8 cellular contexts compared by ENCODE assay signal in the genomic region with DNA sequence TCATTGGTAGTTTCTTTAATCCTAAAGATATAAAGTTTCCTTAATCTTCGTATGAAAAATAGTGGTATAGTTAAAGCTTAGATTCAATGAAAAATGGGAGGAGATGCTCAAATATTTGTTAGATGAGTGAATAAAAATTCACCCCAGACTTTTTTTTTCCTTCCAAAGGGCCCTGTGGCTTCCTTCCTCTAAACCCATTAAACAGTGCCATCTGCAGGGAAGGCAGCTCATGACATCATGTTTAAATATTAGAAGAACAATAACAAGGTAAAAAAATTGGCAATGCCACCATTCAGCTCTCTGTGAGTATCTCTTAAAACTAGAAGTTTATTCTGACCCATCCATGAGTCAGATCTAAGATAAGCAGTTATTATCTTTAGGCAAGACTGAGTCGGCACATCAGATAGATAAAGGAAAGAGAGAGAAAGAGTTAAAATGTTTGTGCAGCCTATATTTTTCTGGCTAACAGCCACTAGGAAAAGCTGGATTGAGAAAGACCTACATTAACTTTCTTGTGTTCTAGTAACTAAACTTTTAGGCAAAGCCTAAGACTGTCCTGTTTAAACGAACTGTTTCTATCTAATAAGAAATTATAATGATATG. TPM values are rescaled to one million over a fixed set of nuclear protein-coding genes. Genes with fewer than 3 reads are reported as not detected.
DNase-seq lines count a peak whose midpoint lies in the region; ATAC-seq, FAIRE-seq and TF ChIP-seq lines count a peak whose summit lies in the region.

No MANE protein-coding gene starts in this region.

- TF ChIP-seq POLR2A in HepG2 (IDR thresholded peaks at IDR 0.05; ENCODE audit: insufficient read depth in 1 of 2, low read depth in 2 of 2, low read length in 2 of 2), result no peak

- no peaks in the 10 kb centered on the region; a peak in 1 of 5 replicates for H3K27me3 ChIP-seq in HepG2 (ENCODE audit: control insufficient read depth in 1 of 2, insufficient read depth in 2 of 2, low read length in 2 of 2)

- H4K20me1 ChIP-seq in HepG2 (ENCODE audit: insufficient read depth, low read length), result no peaks in the 10 kb centered on the region

- H3K9me3 ChIP-seq in HepG2 (ENCODE audit: low read length), result peaks cover 28% of the 10 kb centered on the region

- no peaks in the 10 kb centered on the region for H3K4me1 ChIP-seq in HepG2 (ENCODE audit: insufficient read depth, low read length)

- H3K4me3 ChIP-seq in HepG2 (replicated peaks in 1 of 3; ENCODE audit: insufficient read depth in 1 of 3, low read depth in 2 of 3, low read length in 3 of 3), result no peak overlapping the region

- peaks cover 21% of the 10 kb centered on the region for H3K9me3 Mint-ChIP-seq in activated naive CD4-positive, alpha-beta T cell treated with anti-CD3 and anti-CD28 coated beads, Interleukin-2, amount 10 ng/mL, durations not matched to agents 7 days and 5 days
- peaks cover 11% of the 10 kb centered on the region for H3K9me3 Mint-ChIP-seq in activated CD8-positive, alpha-beta T cell treated with anti-CD3 and anti-CD28 coated beads, Interleukin-2, amount 10 ng/mL, durations not matched to agents 7 days and 5 days (ENCODE audit: insufficient read depth)

- intact Hi-C loops in HepG2 (cut with micrococcal nuclease; ENCODE audit: unreplicated experiment), result loop anchor here (2.0 kb wide), 1 partner anchor 96 kb away; no protein-coding TSS in a partner anchor

- no TSS peak for BruUV-seq in HepG2 (replicated peaks; lab: Mats Ljungman, UMichigan)

- no peak overlapping the region for H2AFZ ChIP-seq in HepG2 (ENCODE audit: low read length)

- H3K36me3 ChIP-seq in HepG2 (replicated peaks in 1 of 2; ENCODE audit: control insufficient read depth in 1 of 2, insufficient read depth in 2 of 2, low read length in 2 of 2), result no peaks in the 10 kb centered on the region

- TF ChIP-seq EP300 in HepG2 (IDR thresholded peaks at IDR 0.05; ENCODE audit: low read depth in 2 of 2, low read length in 2 of 2), result no peak
- no peak for TF ChIP-seq EP300 in HepG2 (CRISPR knock-in tag; IDR thresholded peaks at IDR 0.05; ENCODE audit: borderline replicate concordance)

- POLR2A ChIA-PET in activated CD8-positive, alpha-beta T cell treated with anti-CD3 and anti-CD28 coated beads, Interleukin-2, amount 10 ng/mL, durations not matched to agents 7 days and 5 days (lab: Charles Lee), result no interaction called here
- POLR2A ChIA-PET in HepG2 (lab: Yijun Ruan, JAX), result no interaction called here

- no peak overlapping the region for H3K27ac Mint-ChIP-seq in activated naive CD4-positive, alpha-beta T cell treated with anti-CD3 and anti-CD28 coated beads, Interleukin-2, amount 10 ng/mL, durations not matched to agents 7 days and 5 days
- no peak overlapping the region for H3K27ac Mint-ChIP-seq in activated CD8-positive, alpha-beta T cell treated with anti-CD3 and anti-CD28 coated beads, Interleukin-2, amount 10 ng/mL, durations not matched to agents 7 days and 5 days

- TF ChIP-seq CTCF in HepG2 (CRISPR knock-in tag; IDR thresholded peaks at IDR 0.05), result peak; percentile 38

- H3K36me3 Mint-ChIP-seq in activated naive CD4-positive, alpha-beta T cell treated with anti-CD3 and anti-CD28 coated beads, Interleukin-2, amount 10 ng/mL, durations not matched to agents 7 days and 5 days, result peaks cover 3% of the 10 kb centered on the region
- peaks cover 2% of the 10 kb centered on the region for H3K36me3 Mint-ChIP-seq in activated CD8-positive, alpha-beta T cell treated with anti-CD3 and anti-CD28 coated beads, Interleukin-2, amount 10 ng/mL, durations not matched to agents 7 days and 5 days (ENCODE audit: low read depth)

- CTCF ChIA-PET in activated naive CD4-positive, alpha-beta T cell treated with anti-CD3 and anti-CD28 coated beads, Interleukin-2, amount 10 ng/mL, durations not matched to agents 7 days and 5 days (lab: Charles Lee), result interaction anchor here (0.8 to 2.6 kb wide), 8 partner anchors 23 to 245 kb away, joined by 3 to 11 read pairs (median 3); partner anchors contain the start of genes MRPL16 and STX3
- CTCF ChIA-PET in activated CD8-positive, alpha-beta T cell treated with anti-CD3 and anti-CD28 coated beads, Interleukin-2, amount 10 ng/mL, durations not matched to agents 7 days and 5 days (lab: Charles Lee), result interaction anchor here (0.7 to 2.0 kb wide), 17 partner anchors 11 to 165 kb away, joined by 3 to 10 read pairs (median 3); partner anchors contain the start of gene MRPL16
- CTCF ChIA-PET in HepG2 (lab: Yijun Ruan, JAX; ENCODE audit: low intra/inter-chr PET ratio, low total read pairs), result interaction anchor here (0.7 to 1.1 kb wide), 2 partner anchors 95 to 96 kb away, joined by 3 to 5 read pairs; no protein-coding TSS in a partner anchor

- no peak for ATAC-seq in activated CD8-positive, alpha-beta T cell treated with anti-CD3 and anti-CD28 coated beads, Interleukin-2, amount 10 ng/mL, durations not matched to agents 7 days and 5 days
- ATAC-seq in HepG2 (no peak), GM18519 (IDR thresholded peaks at IDR 0.05; ENCODE audit: low FRiP score, unreplicated experiment) (no peak), HG03460 (IDR thresholded peaks at IDR 0.05; ENCODE audit: unreplicated experiment) (no peak), GM21367 (IDR thresholded peaks at IDR 0.05; ENCODE audit: unreplicated experiment) (no peak)

- no peak for FAIRE-seq in HepG2 (lab: Jason Lieb, UNC)

- H3K4me3 Mint-ChIP-seq in activated naive CD4-positive, alpha-beta T cell treated with anti-CD3 and anti-CD28 coated beads, Interleukin-2, amount 10 ng/mL, durations not matched to agents 7 days and 5 days, result no peak overlapping the region
- H3K4me3 Mint-ChIP-seq in activated CD8-positive, alpha-beta T cell treated with anti-CD3 and anti-CD28 coated beads, Interleukin-2, amount 10 ng/mL, durations not matched to agents 7 days and 5 days, result no peak overlapping the region

- H3K4me2 ChIP-seq in HepG2 (ENCODE audit: low read depth, low read length), result no peak overlapping the region

- in situ Hi-C loops in HepG2 (cut with HindIII; ENCODE audit: extremely low pct_ligation_motif_present, low pct_unique_long_range_greater_than_20kb), result no loop called here

- no peak for TF ChIP-seq RAD21 in HepG2 (CRISPR knock-in tag; IDR thresholded peaks at IDR 0.05)

- no peaks in the 10 kb centered on the region for H3K27me3 Mint-ChIP-seq in activated naive CD4-positive, alpha-beta T cell treated with anti-CD3 and anti-CD28 coated beads, Interleukin-2, amount 10 ng/mL, durations not matched to agents 7 days and 5 days
- no peaks in the 10 kb centered on the region for H3K27me3 Mint-ChIP-seq in activated CD8-positive, alpha-beta T cell treated with anti-CD3 and anti-CD28 coated beads, Interleukin-2, amount 10 ng/mL, durations not matched to agents 7 days and 5 days (ENCODE audit: low read depth)

- H3K9ac ChIP-seq in HepG2 (ENCODE audit: insufficient read depth, low read depth, low read length), result no peak overlapping the region

- no peaks in the 10 kb centered on the region for H3K4me1 Mint-ChIP-seq in activated naive CD4-positive, alpha-beta T cell treated with anti-CD3 and anti-CD28 coated beads, Interleukin-2, amount 10 ng/mL, durations not matched to agents 7 days and 5 days
- no peaks in the 10 kb centered on the region for H3K4me1 Mint-ChIP-seq in activated CD8-positive, alpha-beta T cell treated with anti-CD3 and anti-CD28 coated beads, Interleukin-2, amount 10 ng/mL, durations not matched to agents 7 days and 5 days (ENCODE audit: low read depth)

- DNase-seq in activated naive CD4-positive, alpha-beta T cell treated with anti-CD3 and anti-CD28 coated beads, Interleukin-2, amount 10 ng/mL, durations not matched to agents 7 days and 5 days, result peak; percentile 41
- no peak for DNase-seq in activated naive CD4-positive, alpha-beta T cell treated with Interleukin-2 at 50 U/mL for 16 hours
- DNase-seq in M059J (ENCODE audit: low read depth) (peak; percentile 72), HepG2 (ENCODE audit: low spot score) (peak; percentile 18)
- peak; percentile 56 for DNase-seq in activated CD8-positive, alpha-beta T cell treated with anti-CD3 and anti-CD28 coated beads, Interleukin-2, amount 10 ng/mL, durations not matched to agents 7 days and 5 days

- H3K27ac ChIP-seq in HepG2 (ENCODE audit: extremely low read length, insufficient read depth, low read length), result no peak overlapping the region

- WGBS in HepG2 (ENCODE audit: low lambda C conversion rate), result 0% methylated on average over 3 of the region's 3 CpGs

- no peaks in the 10 kb centered on the region for H3K79me2 ChIP-seq in HepG2 (ENCODE audit: insufficient read depth, low read length)

RNA-seq across cellular contexts. Expression of gene OOSP1, which starts 19.1 kb away (rescaled TPM):
- total RNA-seq in M059J (2014; rRNA removed; shearing (Covaris generic)), result not detected in 2 replicates
- not detected for total RNA-seq in activated CD8-positive, alpha-beta T cell treated with anti-CD3 and anti-CD28 coated beads, Interleukin-2, amount 10 ng/mL, durations not matched to agents 7 days and 5 days
- total RNA-seq in HepG2 (2016; rRNA removed; fragmentation: Illumina TruSeq; extraction: Trizol), result not detected in 2 replicates
- not detected in 2 replicates for total RNA-seq in HepG2 (2016; cell fraction: cytosol; rRNA removed; fragmentation: Illumina TruSeq; extraction: Trizol; ENCODE audit: low read depth)
- not detected in 2 replicates for total RNA-seq in HepG2 (2016; cell fraction: insoluble cytoplasmic fraction; rRNA removed; fragmentation: Illumina TruSeq; extraction: Trizol)
- total RNA-seq in HepG2 (2016; cell fraction: membrane; rRNA removed; fragmentation: Illumina TruSeq; extraction: Trizol), result not detected in 2 replicates
- not detected in 2 replicates for total RNA-seq in HepG2 (2016; cell fraction: nucleus; rRNA removed; fragmentation: Illumina TruSeq; extraction: Trizol)
- polyA plus RNA-seq in HepG2 (2011; rRNA removed), result not detected in 2 replicates
- not detected in 2 replicates for polyA plus RNA-seq in HepG2 (2011; cell fraction: cytosol; rRNA removed)
- not detected in 2 replicates for polyA plus RNA-seq in HepG2 (2011; cell fraction: nucleus; rRNA removed)
- not detected in 2 replicates for polyA plus RNA-seq in HepG2 (2012)
- not detected in 2 replicates for polyA plus RNA-seq in HepG2 (2016; cell fraction: cytosol; fragmentation: Illumina TruSeq; extraction: Trizol; ENCODE audit: low read depth)
- not detected in 2 replicates for polyA plus RNA-seq in HepG2 (2016; cell fraction: insoluble cytoplasmic fraction; fragmentation: Illumina TruSeq; extraction: Trizol; ENCODE audit: low read depth)
- not detected in 2 replicates for polyA plus RNA-seq in HepG2 (2016; cell fraction: membrane; fragmentation: Illumina TruSeq; extraction: Trizol; ENCODE audit: low read depth)
- polyA plus RNA-seq in HepG2 (2016; cell fraction: nucleus; fragmentation: Illumina TruSeq; extraction: Trizol; ENCODE audit: insufficient read depth, low read depth), result not detected in 2 replicates
- polyA minus RNA-seq in HepG2 (2011; rRNA and poly(A)+ RNA removed; ENCODE audit: low replicate concordance), result not detected in 2 replicates
- polyA minus RNA-seq in HepG2 (2011; cell fraction: cytosol; rRNA and poly(A)+ RNA removed), result not detected in 2 replicates
- not detected in 2 replicates for polyA minus RNA-seq in HepG2 (2011; cell fraction: nucleus; rRNA and poly(A)+ RNA removed)

RNA-seq across cellular contexts. Expression of gene OOSP3, which starts 40.5 kb away (rescaled TPM):
- total RNA-seq in M059J (2014; rRNA removed; shearing (Covaris generic)), result not detected in 2 replicates
- under 1 TPM in 1 of 2 experiments, not detected in 1; 0.29 TPM for total RNA-seq in activated CD8-positive, alpha-beta T cell treated with anti-CD3 and anti-CD28 coated beads, Interleukin-2, amount 10 ng/mL, durations not matched to agents 7 days and 5 days
- not detected in 2 replicates for total RNA-seq in HepG2 (2016; rRNA removed; fragmentation: Illumina TruSeq; extraction: Trizol)
- not detected in 2 replicates for total RNA-seq in HepG2 (2016; cell fraction: cytosol; rRNA removed; fragmentation: Illumina TruSeq; extraction: Trizol; ENCODE audit: low read depth)
- not detected in 2 replicates for total RNA-seq in HepG2 (2016; cell fraction: insoluble cytoplasmic fraction; rRNA removed; fragmentation: Illumina TruSeq; extraction: Trizol)
- total RNA-seq in HepG2 (2016; cell fraction: membrane; rRNA removed; fragmentation: Illumina TruSeq; extraction: Trizol), result not detected in 2 replicates
- total RNA-seq in HepG2 (2016; cell fraction: nucleus; rRNA removed; fragmentation: Illumina TruSeq; extraction: Trizol), result not detected in 2 replicates
- polyA plus RNA-seq in HepG2 (2011; rRNA removed), result not detected in 2 replicates
- not detected in 2 replicates for polyA plus RNA-seq in HepG2 (2011; cell fraction: cytosol; rRNA removed)
- not detected in 2 replicates for polyA plus RNA-seq in HepG2 (2011; cell fraction: nucleus; rRNA removed)
- not detected in 2 replicates for polyA plus RNA-seq in HepG2 (2012)
- polyA plus RNA-seq in HepG2 (2016; cell fraction: cytosol; fragmentation: Illumina TruSeq; extraction: Trizol; ENCODE audit: low read depth), result not detected in 2 replicates
- polyA plus RNA-seq in HepG2 (2016; cell fraction: insoluble cytoplasmic fraction; fragmentation: Illumina TruSeq; extraction: Trizol; ENCODE audit: low read depth), result not detected in 2 replicates
- polyA plus RNA-seq in HepG2 (2016; cell fraction: membrane; fragmentation: Illumina TruSeq; extraction: Trizol; ENCODE audit: low read depth), result not detected in 2 replicates
- not detected in 2 replicates for polyA plus RNA-seq in HepG2 (2016; cell fraction: nucleus; fragmentation: Illumina TruSeq; extraction: Trizol; ENCODE audit: insufficient read depth, low read depth)
- not detected in 2 replicates for polyA minus RNA-seq in HepG2 (2011; rRNA and poly(A)+ RNA removed; ENCODE audit: low replicate concordance)
- polyA minus RNA-seq in HepG2 (2011; cell fraction: cytosol; rRNA and poly(A)+ RNA removed), result not detected in 2 replicates
- not detected in 2 replicates for polyA minus RNA-seq in HepG2 (2011; cell fraction: nucleus; rRNA and poly(A)+ RNA removed)

RNA-seq across cellular contexts. Expression of gene OOSP4A, which starts 44.7 kb away (rescaled TPM):
- not detected in 2 replicates for total RNA-seq in M059J (2014; rRNA removed; shearing (Covaris generic))
- total RNA-seq in activated CD8-positive, alpha-beta T cell treated with anti-CD3 and anti-CD28 coated beads, Interleukin-2, amount 10 ng/mL, durations not matched to agents 7 days and 5 days, result not detected
- not detected in 2 replicates for total RNA-seq in HepG2 (2016; rRNA removed; fragmentation: Illumina TruSeq; extraction: Trizol)
- total RNA-seq in HepG2 (2016; cell fraction: cytosol; rRNA removed; fragmentation: Illumina TruSeq; extraction: Trizol; ENCODE audit: low read depth), result not detected in 2 replicates
- not detected in 2 replicates for total RNA-seq in HepG2 (2016; cell fraction: insoluble cytoplasmic fraction; rRNA removed; fragmentation: Illumina TruSeq; extraction: Trizol)
- not detected in 2 replicates for total RNA-seq in HepG2 (2016; cell fraction: membrane; rRNA removed; fragmentation: Illumina TruSeq; extraction: Trizol)
- not detected in 2 replicates for total RNA-seq in HepG2 (2016; cell fraction: nucleus; rRNA removed; fragmentation: Illumina TruSeq; extraction: Trizol)
- not detected in 2 replicates for polyA plus RNA-seq in HepG2 (2011; rRNA removed)
- not detected in 2 replicates for polyA plus RNA-seq in HepG2 (2011; cell fraction: cytosol; rRNA removed)
- not detected in 2 replicates for polyA plus RNA-seq in HepG2 (2011; cell fraction: nucleus; rRNA removed)
- not detected in 2 replicates for polyA plus RNA-seq in HepG2 (2012)
- not detected in 2 replicates for polyA plus RNA-seq in HepG2 (2016; cell fraction: cytosol; fragmentation: Illumina TruSeq; extraction: Trizol; ENCODE audit: low read depth)
- polyA plus RNA-seq in HepG2 (2016; cell fraction: insoluble cytoplasmic fraction; fragmentation: Illumina TruSeq; extraction: Trizol; ENCODE audit: low read depth), result not detected in 2 replicates
- polyA plus RNA-seq in HepG2 (2016; cell fraction: membrane; fragmentation: Illumina TruSeq; extraction: Trizol; ENCODE audit: low read depth), result not detected in 2 replicates
- not detected in 2 replicates for polyA plus RNA-seq in HepG2 (2016; cell fraction: nucleus; fragmentation: Illumina TruSeq; extraction: Trizol; ENCODE audit: insufficient read depth, low read depth)
- not detected in 2 replicates for polyA minus RNA-seq in HepG2 (2011; rRNA and poly(A)+ RNA removed; ENCODE audit: low replicate concordance)
- polyA minus RNA-seq in HepG2 (2011; cell fraction: cytosol; rRNA and poly(A)+ RNA removed), result not detected in 2 replicates
- polyA minus RNA-seq in HepG2 (2011; cell fraction: nucleus; rRNA and poly(A)+ RNA removed), result not detected in 2 replicates

RNA-seq across cellular contexts. Expression of gene TCN1, which starts 52.8 kb away (rescaled TPM):
- 0.20 TPM in 1 of 2 replicates, not detected in the other for total RNA-seq in M059J (2014; rRNA removed; shearing (Covaris generic))
- total RNA-seq in activated CD8-positive, alpha-beta T cell treated with anti-CD3 and anti-CD28 coated beads, Interleukin-2, amount 10 ng/mL, durations not matched to agents 7 days and 5 days, result not detected
- not detected in 2 replicates for total RNA-seq in HepG2 (2016; rRNA removed; fragmentation: Illumina TruSeq; extraction: Trizol)
- total RNA-seq in HepG2 (2016; cell fraction: cytosol; rRNA removed; fragmentation: Illumina TruSeq; extraction: Trizol; ENCODE audit: low read depth), result not detected in 2 replicates
- not detected in 2 replicates for total RNA-seq in HepG2 (2016; cell fraction: insoluble cytoplasmic fraction; rRNA removed; fragmentation: Illumina TruSeq; extraction: Trizol)
- total RNA-seq in HepG2 (2016; cell fraction: membrane; rRNA removed; fragmentation: Illumina TruSeq; extraction: Trizol), result not detected in 2 replicates
- not detected in 2 replicates for total RNA-seq in HepG2 (2016; cell fraction: nucleus; rRNA removed; fragmentation: Illumina TruSeq; extraction: Trizol)
- polyA plus RNA-seq in HepG2 (2011; rRNA removed), result 0.05 TPM in 1 of 2 replicates, not detected in the other
- not detected in 2 replicates for polyA plus RNA-seq in HepG2 (2011; cell fraction: cytosol; rRNA removed)
- not detected in 2 replicates for polyA plus RNA-seq in HepG2 (2011; cell fraction: nucleus; rRNA removed)
- not detected in 2 replicates for polyA plus RNA-seq in HepG2 (2012)
- not detected in 2 replicates for polyA plus RNA-seq in HepG2 (2016; cell fraction: cytosol; fragmentation: Illumina TruSeq; extraction: Trizol; ENCODE audit: low read depth)
- not detected in 2 replicates for polyA plus RNA-seq in HepG2 (2016; cell fraction: insoluble cytoplasmic fraction; fragmentation: Illumina TruSeq; extraction: Trizol; ENCODE audit: low read depth)
- not detected in 2 replicates for polyA plus RNA-seq in HepG2 (2016; cell fraction: membrane; fragmentation: Illumina TruSeq; extraction: Trizol; ENCODE audit: low read depth)
- polyA plus RNA-seq in HepG2 (2016; cell fraction: nucleus; fragmentation: Illumina TruSeq; extraction: Trizol; ENCODE audit: insufficient read depth, low read depth), result not detected in 2 replicates
- polyA minus RNA-seq in HepG2 (2011; rRNA and poly(A)+ RNA removed; ENCODE audit: low replicate concordance), result 0.80 TPM in 1 of 2 replicates, not detected in the other
- not detected in 2 replicates for polyA minus RNA-seq in HepG2 (2011; cell fraction: cytosol; rRNA and poly(A)+ RNA removed)
- not detected in 2 replicates for polyA minus RNA-seq in HepG2 (2011; cell fraction: nucleus; rRNA and poly(A)+ RNA removed)
